In the genomic region with DNA sequence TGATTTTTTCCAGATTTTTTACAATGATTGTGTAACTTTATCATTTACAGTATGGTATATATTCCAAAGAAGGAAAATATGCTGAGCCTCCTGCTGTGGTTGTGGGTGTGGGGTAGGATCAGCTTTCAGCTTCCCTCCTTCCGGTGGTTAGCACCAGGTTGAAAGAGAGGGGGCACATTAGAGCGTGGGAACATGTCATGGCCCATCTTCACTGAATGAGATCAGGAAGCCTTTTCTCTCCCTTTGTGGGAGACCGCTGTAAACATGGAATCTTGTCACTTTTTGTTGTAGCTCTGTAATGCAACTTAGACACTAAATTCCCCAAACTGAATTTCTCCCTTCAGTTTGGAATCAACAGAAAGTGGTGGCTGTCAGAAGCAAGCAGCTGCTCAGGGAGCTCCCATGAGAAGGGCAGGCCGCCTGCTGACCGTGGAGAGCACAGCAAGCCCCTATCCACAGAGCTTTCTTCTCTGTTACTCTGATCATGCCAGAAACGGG, we compare ENCODE assay signal across 9 cellular contexts.
DNase-seq lines count a peak whose midpoint lies in the region; ATAC-seq and TF ChIP-seq lines count a peak whose summit lies in the region.
"Had no signal": no experiment of that assay in that cellular context is flagged by ENCODE, and none has a peak within 500 bp of the region (broad histone marks: within the 10 kb centered on the region; RNA-seq: fewer than 3 reads in every experiment).

No MANE protein-coding gene starts in this region.

- peaks cover 6% of the 10 kb centered on the region for H3K36me3 Mint-ChIP-seq in neural crest cell (ENCODE audit: low read depth)

- peaks cover 0 to 4% (median under 1%) of the 10 kb centered on the region in 4 donors for H3K36me3 ChIP-seq in stomach

- peak; percentile 66 for DNase-seq in EH (ENCODE audit: low read depth)
- peak; percentile 34 for DNase-seq in NCI-H345 treated with DMSO at 0.1 percent for 48 hours (lab: John Stamatoyannopoulos, UW; ENCODE audit: unreplicated experiment)
- peak; percentile 14 for DNase-seq in epithelial cell of esophagus (ENCODE audit: low read depth)
- DNase-seq in neural crest cell (ENCODE audit: low read depth, low spot score): peak; percentile 49
- no peak for DNase-seq in stomach
- no peak for DNase-seq in activated effector memory CD4-positive, alpha-beta T cell treated with Interleukin-2 at 50 U/mL for 16 hours
- no peak for DNase-seq in activated T-cell treated with anti-CD3 and anti-CD28 coated beads, Interleukin-2, amount 50 U/mL, for 1 hour
- DNase-seq: NCI-H187 had no signal

- peaks cover 0 to 10% (median 3%) of the 10 kb centered on the region in 4 donors for H3K4me1 ChIP-seq in stomach

- intact Hi-C loops in stomach (cut with DNase I; ENCODE audit: low total_unique reads): no loop called here

- H3K27me3 Mint-ChIP-seq in neural crest cell (ENCODE audit: low read depth): no peaks in the 10 kb centered on the region

- no peak overlapping the region for H3K27ac Mint-ChIP-seq in neural crest cell (ENCODE audit: unreplicated experiment)

- peaks cover 17% of the 10 kb centered on the region for H3K4me1 Mint-ChIP-seq in neural crest cell

- H3K9me3 Mint-ChIP-seq in neural crest cell: no peaks in the 10 kb centered on the region

- H3K27me3 ChIP-seq in stomach: no peaks in the 10 kb centered on the region

- TF ChIP-seq EP300 in stomach (IDR thresholded peaks at IDR 0.05): no peak

- TF ChIP-seq CTCF in epithelial cell of esophagus (IDR thresholded peaks at IDR 0.05; ENCODE audit: insufficient read depth, low read depth, low read length, missing control alignments) (peak; percentile 34), neural crest cell (conservative IDR thresholded peaks at IDR 0.05) (peak; percentile 65), stomach (IDR thresholded peaks at IDR 0.05) (peak in 1 of 7 experiments; percentile 8)

- no peak for TF ChIP-seq POLR2A in stomach (IDR thresholded peaks at IDR 0.05)

- H3K9me3 ChIP-seq in stomach: no peaks in the 10 kb centered on the region

- no peak overlapping the region for H3K4me3 Mint-ChIP-seq in neural crest cell

- 62 to 75% (median 65%) methylated on average over 6 of the region's 6 CpGs for WGBS in stomach, 5 donors

- peak overlapping the region in 2 of 5 donors; percentile 37 to 54 for H3K27ac ChIP-seq in stomach

- no peak for ATAC-seq in GM19035 (IDR thresholded peaks at IDR 0.05; ENCODE audit: unreplicated experiment)

- no peak overlapping the region for H3K4me3 ChIP-seq in epithelial cell of esophagus (ENCODE audit: low read length)
- H3K4me3 ChIP-seq in stomach: no peak overlapping the region

Comparison
In these comparisons a context has a peak if more than half of its experiments do, and no peak if none do; other contexts are left out.
1. DNase-seq: peak in EH (single experiment), NCI-H345 treated with DMSO at 0.1 percent for 48 hours (single experiment), epithelial cell of esophagus (single experiment) and neural crest cell (single experiment); none in stomach (single experiment), activated effector memory CD4-positive, alpha-beta T cell treated with Interleukin-2 at 50 U/mL for 16 hours (single experiment) and activated T-cell treated with anti-CD3 and anti-CD28 coated beads, Interleukin-2, amount 50 U/mL, for 1 hour (single experiment).